In genomic region chr1:247337250-247337746, GRCh38 we compare ENCODE assay signal across 1 cellular context.
TF ChIP-seq lines count a peak whose summit lies in the region.

No MANE protein-coding gene starts in this region.

TF ChIP-seq in K562, 482 proteins besides CTCF, POLR2A, EP300 and RAD21 (continued from another document):
- TF ChIP-seq YY1 (IDR thresholded peaks at IDR 0.05; ENCODE audit: borderline replicate concordance in 1 of 3, control insufficient read depth in 1 of 3, extremely low read depth in 1 of 3, insufficient read depth in 3 of 3, insufficient read length in 1 of 3, insufficient replicate concordance in 2 of 3, low read depth in 1 of 3, low read length in 2 of 3) (no peak), VEZF1 (CRISPR knock-in tag; IDR thresholded peaks at IDR 0.05) (peak; percentile 58), DMBX1 (CRISPR knock-in tag; IDR thresholded peaks at IDR 0.05; ENCODE audit: borderline replicate concordance) (no peak), CTBP1 (IDR thresholded peaks at IDR 0.05; ENCODE audit: borderline replicate concordance) (peak; percentile 73), C11orf30 (IDR thresholded peaks at IDR 0.05; ENCODE audit: low read depth) (no peak), ZBTB1 (CRISPR knock-in tag; IDR thresholded peaks at IDR 0.05; ENCODE audit: borderline replicate concordance, low read depth) (no peak), ETV5 (CRISPR knock-in tag; IDR thresholded peaks at IDR 0.05; ENCODE audit: low read depth) (no peak), SMARCE1 (IDR thresholded peaks at IDR 0.05) (peak; percentile 61; the same call in 1 of the 2 replicates)
- TF ChIP-seq, protein P1, sequence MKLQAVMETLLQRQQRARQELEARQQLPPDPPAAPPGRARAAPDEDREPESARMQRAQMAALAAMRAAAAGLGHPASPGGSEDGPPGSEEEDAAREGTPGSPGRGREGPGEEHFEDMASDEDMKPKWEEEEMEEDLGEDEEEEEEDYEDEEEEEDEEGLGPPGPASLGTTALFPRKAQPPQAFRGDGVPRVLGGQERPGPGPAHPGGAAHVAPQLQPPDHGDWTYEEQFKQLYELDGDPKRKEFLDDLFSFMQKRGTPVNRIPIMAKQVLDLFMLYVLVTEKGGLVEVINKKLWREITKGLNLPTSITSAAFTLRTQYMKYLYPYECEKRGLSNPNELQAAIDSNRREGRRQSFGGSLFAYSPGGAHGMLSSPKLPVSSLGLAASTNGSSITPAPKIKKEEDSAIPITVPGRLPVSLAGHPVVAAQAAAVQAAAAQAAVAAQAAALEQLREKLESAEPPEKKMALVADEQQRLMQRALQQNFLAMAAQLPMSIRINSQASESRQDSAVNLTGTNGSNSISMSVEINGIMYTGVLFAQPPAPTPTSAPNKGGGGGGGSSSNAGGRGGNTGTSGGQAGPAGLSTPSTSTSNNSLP (IDR thresholded peaks at IDR 0.05; ENCODE audit: borderline replicate concordance, low read depth, low read length) = 0 out of 2 replicates have a peak, but pooled peaks have one; percentile 33
- TF ChIP-seq, protein P2, sequence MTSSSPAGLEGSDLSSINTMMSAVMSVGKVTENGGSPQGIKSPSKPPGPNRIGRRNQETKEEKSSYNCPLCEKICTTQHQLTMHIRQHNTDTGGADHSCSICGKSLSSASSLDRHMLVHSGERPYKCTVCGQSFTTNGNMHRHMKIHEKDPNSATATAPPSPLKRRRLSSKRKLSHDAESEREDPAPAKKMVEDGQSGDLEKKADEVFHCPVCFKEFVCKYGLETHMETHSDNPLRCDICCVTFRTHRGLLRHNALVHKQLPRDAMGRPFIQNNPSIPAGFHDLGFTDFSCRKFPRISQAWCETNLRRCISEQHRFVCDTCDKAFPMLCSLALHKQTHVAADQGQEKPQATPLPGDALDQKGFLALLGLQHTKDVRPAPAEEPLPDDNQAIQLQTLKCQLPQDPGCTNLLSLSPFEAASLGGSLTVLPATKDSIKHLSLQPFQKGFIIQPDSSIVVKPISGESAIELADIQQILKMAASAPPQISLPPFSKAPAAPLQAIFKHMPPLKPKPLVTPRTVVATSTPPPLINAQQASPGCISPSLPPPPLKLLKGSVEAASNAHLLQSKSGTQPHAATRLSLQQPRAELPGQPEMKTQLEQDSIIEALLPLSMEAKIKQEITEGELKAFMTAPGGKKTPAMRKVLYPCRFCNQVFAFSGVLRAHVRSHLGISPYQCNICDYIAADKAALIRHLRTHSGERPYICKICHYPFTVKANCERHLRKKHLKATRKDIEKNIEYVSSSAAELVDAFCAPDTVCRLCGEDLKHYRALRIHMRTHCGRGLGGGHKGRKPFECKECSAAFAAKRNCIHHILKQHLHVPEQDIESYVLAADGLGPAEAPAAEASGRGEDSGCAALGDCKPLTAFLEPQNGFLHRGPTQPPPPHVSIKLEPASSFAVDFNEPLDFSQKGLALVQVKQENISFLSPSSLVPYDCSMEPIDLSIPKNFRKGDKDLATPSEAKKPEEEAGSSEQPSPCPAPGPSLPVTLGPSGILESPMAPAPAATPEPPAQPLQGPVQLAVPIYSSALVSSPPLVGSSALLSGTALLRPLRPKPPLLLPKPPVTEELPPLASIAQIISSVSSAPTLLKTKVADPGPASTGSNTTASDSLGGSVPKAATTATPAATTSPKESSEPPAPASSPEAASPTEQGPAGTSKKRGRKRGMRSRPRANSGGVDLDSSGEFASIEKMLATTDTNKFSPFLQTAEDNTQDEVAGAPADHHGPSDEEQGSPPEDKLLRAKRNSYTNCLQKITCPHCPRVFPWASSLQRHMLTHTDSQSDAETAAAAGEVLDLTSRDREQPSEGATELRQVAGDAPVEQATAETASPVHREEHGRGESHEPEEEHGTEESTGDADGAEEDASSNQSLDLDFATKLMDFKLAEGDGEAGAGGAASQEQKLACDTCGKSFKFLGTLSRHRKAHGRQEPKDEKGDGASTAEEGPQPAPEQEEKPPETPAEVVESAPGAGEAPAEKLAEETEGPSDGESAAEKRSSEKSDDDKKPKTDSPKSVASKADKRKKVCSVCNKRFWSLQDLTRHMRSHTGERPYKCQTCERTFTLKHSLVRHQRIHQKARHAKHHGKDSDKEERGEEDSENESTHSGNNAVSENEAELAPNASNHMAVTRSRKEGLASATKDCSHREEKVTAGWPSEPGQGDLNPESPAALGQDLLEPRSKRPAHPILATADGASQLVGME (CRISPR knock-in tag; IDR thresholded peaks at IDR 0.05) = no peak
